In the genomic region with DNA sequence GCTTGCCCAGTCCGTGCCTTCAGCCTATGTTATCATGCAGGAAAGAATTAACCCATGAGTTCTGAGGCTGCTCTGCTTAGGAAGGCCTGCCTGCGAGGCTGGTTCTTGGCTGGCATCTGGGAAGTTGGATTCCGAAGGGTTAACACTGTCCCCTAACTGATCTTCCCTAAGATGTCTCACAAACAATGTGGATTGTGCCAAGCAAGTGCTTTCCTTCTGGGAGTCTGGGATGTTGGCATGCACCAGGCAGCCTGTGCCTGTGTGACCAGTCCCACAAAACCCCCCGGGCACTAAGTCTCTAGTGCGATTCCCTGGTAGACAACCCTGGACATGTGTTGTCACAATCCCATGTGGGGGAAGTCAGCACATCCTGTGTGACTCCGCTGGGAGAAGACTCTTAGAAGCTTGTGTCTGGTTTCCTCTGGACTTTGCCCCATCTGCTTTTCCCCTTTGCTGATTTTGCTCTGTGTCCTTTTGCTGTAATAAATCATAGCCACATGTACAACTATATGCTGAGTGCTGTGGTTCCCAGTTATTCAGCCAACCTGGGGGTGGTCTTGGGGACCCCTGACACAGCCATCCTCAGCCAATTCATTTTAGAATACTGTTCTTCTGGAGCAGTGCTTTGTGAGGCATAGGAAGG, we compare ENCODE assay signal across 27 cellular contexts.
DNase-seq lines count a peak whose midpoint lies in the region; ATAC-seq, FAIRE-seq and TF ChIP-seq lines count a peak whose summit lies in the region.
"Had no signal": no experiment of that assay in that cellular context is flagged by ENCODE, and none has a peak within 500 bp of the region (broad histone marks: within the 10 kb centered on the region; RNA-seq: fewer than 3 reads in every experiment).

No MANE protein-coding gene starts in this region.

- H3K36me3 Mint-ChIP-seq in WTC11 = peaks cover 3% of the 10 kb centered on the region
- H3K36me3 Mint-ChIP-seq: CD4-positive, CD25-positive, alpha-beta regulatory T cell had no signal

- H3K27ac ChIP-seq in small intestine (ENCODE audit: low read depth in 1 of 2, low read length in 1 of 2) = peak overlapping the region; percentile 43 to 50
- H3K27ac ChIP-seq: GM23248, SJCRH30, tibial artery had no signal

- H3K4me3 ChIP-seq in small intestine (ENCODE audit: low read depth in 1 of 2, low read length in 2 of 2) = no peak overlapping the region
- H3K4me3 ChIP-seq: GM23248, SJCRH30, tibial artery had no signal

- CTCF ChIA-PET in WTC11 (lab: Charles Lee) = interaction anchor here (1.3 to 3.2 kb wide), 3 partner anchors 43 to 93 kb away, joined by 4 to 11 read pairs (median 4); no protein-coding TSS in a partner anchor

- no peaks in the 10 kb centered on the region for H3K36me3 ChIP-seq in small intestine (ENCODE audit: control insufficient read depth in 2 of 2, insufficient read depth in 2 of 2, low read length in 2 of 2)
- H3K36me3 ChIP-seq: SJCRH30, tibial artery had no signal

- peaks cover 10 to 11% of the 10 kb centered on the region in 2 donors for H3K4me1 ChIP-seq in small intestine (ENCODE audit: control insufficient read depth in 2 of 2, insufficient read depth in 1 of 2, low read depth in 1 of 2, low read length in 1 of 2)
- H3K4me1 ChIP-seq: SJCRH30, tibial artery had no signal

- no peaks in the 10 kb centered on the region for H3K27me3 Mint-ChIP-seq in WTC11 (ENCODE audit: low read depth)

- intact Hi-C loops in left colon (cut with DNase I, micrococcal nuclease) = no loop called here

- DNase-seq in DMS53 (lab: John Stamatoyannopoulos, UW) (peak; percentile 68), WTC11 (ENCODE audit: low spot score) (no peak), left colon (no peak), small intestine (peak; percentile 91), HCEC 1CT (no peak), ecto neural progenitor cell (ENCODE audit: low spot score) (no peak), NCI-H1694 treated with DMSO at 0.1 percent for 48 hours (lab: John Stamatoyannopoulos, UW) (no peak)
- no peak for DNase-seq in stimulated activated naive CD8-positive, alpha-beta T cell treated with anti-CD3 and anti-CD28 coated beads, Interleukin-15, Interleukin-2, amounts not matched to agents 100 U/mL and 50 U/mL, for 24 hours
- DNase-seq: activated CD4-positive, alpha-beta T cell treated with anti-CD3 and anti-CD28 coated beads for 4 hours; activated naive CD4-positive, alpha-beta T cell; activated T-cell treated with anti-CD3 and anti-CD28 coated beads, Interleukin-2, amount 50 U/mL, for 4 hours; amniotic stem cell; CD4-positive, CD25-positive, alpha-beta regulatory T cell; DMS 273 treated with DMSO at 0.1 percent for 48 hours; GM23248; KG1; mesenchymal stem cell; NCI-H1436 treated with DMSO at 0.1 percent for 48 hours; NCI-H510A; SJCRH30; stimulated activated CD4-positive, alpha-beta T cell treated with anti-CD3 and anti-CD28 coated beads, Interleukin-4, amount 100 ng/mL, for 24 hours; stimulated activated naive CD4-positive, alpha-beta T cell; T-helper 1 cell; tibial artery had no signal

- TF ChIP-seq CTCF in WTC11 (IDR thresholded peaks at IDR 0.05) = no peak

- H3K9me3 Mint-ChIP-seq in WTC11 = no peaks in the 10 kb centered on the region
- H3K9me3 Mint-ChIP-seq: activated T-cell treated with anti-CD3 and anti-CD28 coated beads, Interleukin-2, amount 50 U/mL, for 4 hours had no signal

- POLR2A ChIA-PET in WTC11 (lab: Charles Lee) = no interaction called here

- no peak overlapping the region; the same call in 1 of the 2 replicates for H3K27ac Mint-ChIP-seq in WTC11

- H3K9me3 ChIP-seq in small intestine (ENCODE audit: control insufficient read depth, low read depth) = no peaks in the 10 kb centered on the region
- H3K9me3 ChIP-seq: SJCRH30, tibial artery had no signal

- no peak for FAIRE-seq in small intestine (lab: Jason Lieb, UNC)
- FAIRE-seq: bronchial epithelial cell, GM19239 had no signal

- peaks cover 46% of the 10 kb centered on the region for H3K4me1 Mint-ChIP-seq in WTC11

- WGBS in small intestine, 3 donors = 33 to 63% (median 50%) methylated on average over 6 of the region's 6 CpGs

- H3K27me3 ChIP-seq in small intestine (ENCODE audit: control insufficient read depth in 2 of 2, insufficient read depth in 2 of 2, low read length in 2 of 2) = no peaks in the 10 kb centered on the region
- H3K27me3 ChIP-seq: SJCRH30, tibial artery had no signal

- no peak overlapping the region for H3K4me3 Mint-ChIP-seq in WTC11
- H3K4me3 Mint-ChIP-seq: activated T-cell treated with anti-CD3 and anti-CD28 coated beads, Interleukin-2, amount 50 U/mL, for 4 hours had no signal

- ATAC-seq in WTC11 (no peak), left colon (peak; percentile 86)
- ATAC-seq in stimulated activated naive CD8-positive, alpha-beta T cell treated with anti-CD3 and anti-CD28 coated beads, Interleukin-15, Interleukin-2, amounts not matched to agents 100 U/mL and 50 U/mL, for 24 hours = no peak
- ATAC-seq: activated T-cell treated with anti-CD3 and anti-CD28 coated beads, Interleukin-2, amount 50 U/mL, for 4 hours; Panc1 had no signal

TF ChIP-seq in WTC11, 78 proteins besides CTCF, POLR2A, EP300 and RAD21:
- TF ChIP-seq GABPB1 (CRISPR knock-in tag; IDR thresholded peaks at IDR 0.05) = peak; percentile 44; the same call in 1 of the 2 replicates
- TF ChIP-seq, protein P1, sequence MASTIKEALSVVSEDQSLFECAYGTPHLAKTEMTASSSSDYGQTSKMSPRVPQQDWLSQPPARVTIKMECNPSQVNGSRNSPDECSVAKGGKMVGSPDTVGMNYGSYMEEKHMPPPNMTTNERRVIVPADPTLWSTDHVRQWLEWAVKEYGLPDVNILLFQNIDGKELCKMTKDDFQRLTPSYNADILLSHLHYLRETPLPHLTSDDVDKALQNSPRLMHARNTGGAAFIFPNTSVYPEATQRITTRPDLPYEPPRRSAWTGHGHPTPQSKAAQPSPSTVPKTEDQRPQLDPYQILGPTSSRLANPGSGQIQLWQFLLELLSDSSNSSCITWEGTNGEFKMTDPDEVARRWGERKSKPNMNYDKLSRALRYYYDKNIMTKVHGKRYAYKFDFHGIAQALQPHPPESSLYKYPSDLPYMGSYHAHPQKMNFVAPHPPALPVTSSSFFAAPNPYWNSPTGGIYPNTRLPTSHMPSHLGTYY (CRISPR knock-in tag; IDR thresholded peaks at IDR 0.05) = no peak
- TF ChIP-seq, protein P2, sequence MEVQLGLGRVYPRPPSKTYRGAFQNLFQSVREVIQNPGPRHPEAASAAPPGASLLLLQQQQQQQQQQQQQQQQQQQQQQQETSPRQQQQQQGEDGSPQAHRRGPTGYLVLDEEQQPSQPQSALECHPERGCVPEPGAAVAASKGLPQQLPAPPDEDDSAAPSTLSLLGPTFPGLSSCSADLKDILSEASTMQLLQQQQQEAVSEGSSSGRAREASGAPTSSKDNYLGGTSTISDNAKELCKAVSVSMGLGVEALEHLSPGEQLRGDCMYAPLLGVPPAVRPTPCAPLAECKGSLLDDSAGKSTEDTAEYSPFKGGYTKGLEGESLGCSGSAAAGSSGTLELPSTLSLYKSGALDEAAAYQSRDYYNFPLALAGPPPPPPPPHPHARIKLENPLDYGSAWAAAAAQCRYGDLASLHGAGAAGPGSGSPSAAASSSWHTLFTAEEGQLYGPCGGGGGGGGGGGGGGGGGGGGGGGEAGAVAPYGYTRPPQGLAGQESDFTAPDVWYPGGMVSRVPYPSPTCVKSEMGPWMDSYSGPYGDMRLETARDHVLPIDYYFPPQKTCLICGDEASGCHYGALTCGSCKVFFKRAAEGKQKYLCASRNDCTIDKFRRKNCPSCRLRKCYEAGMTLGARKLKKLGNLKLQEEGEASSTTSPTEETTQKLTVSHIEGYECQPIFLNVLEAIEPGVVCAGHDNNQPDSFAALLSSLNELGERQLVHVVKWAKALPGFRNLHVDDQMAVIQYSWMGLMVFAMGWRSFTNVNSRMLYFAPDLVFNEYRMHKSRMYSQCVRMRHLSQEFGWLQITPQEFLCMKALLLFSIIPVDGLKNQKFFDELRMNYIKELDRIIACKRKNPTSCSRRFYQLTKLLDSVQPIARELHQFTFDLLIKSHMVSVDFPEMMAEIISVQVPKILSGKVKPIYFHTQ (CRISPR knock-in tag; IDR thresholded peaks at IDR 0.05) = no peak

Comparison
In these comparisons a context has a peak if more than half of its experiments do, and no peak if none do; other contexts are left out.
1. DNase-seq: peak in DMS53 (single experiment) and small intestine (single experiment); none in WTC11 (single experiment), left colon (0 of 2), HCEC 1CT (single experiment), ecto neural progenitor cell (single experiment), NCI-H1694 treated with DMSO at 0.1 percent for 48 hours (single experiment) and stimulated activated naive CD8-positive, alpha-beta T cell treated with anti-CD3 and anti-CD28 coated beads, Interleukin-15, Interleukin-2, amounts not matched to agents 100 U/mL and 50 U/mL, for 24 hours (single experiment).